8 cellular contexts compared by ENCODE assay signal in genomic region chr2:171160630-171161424, GRCh38. TPM values are rescaled to one million over a fixed set of nuclear protein-coding genes. Genes with fewer than 3 reads are reported as not detected.
A peak's percentile ranks its signal among the peaks of the same experiment; 100 is the strongest.
DNase-seq lines count a peak whose midpoint lies in the region; ATAC-seq and TF ChIP-seq lines count a peak whose summit lies in the region.

Gene TLK1 (minus strand): TSS chr2:171160893. CDS start chr2:171160428, 465 bp downstream.

- peak within 1 kb of the TSS; percentile 99 for H3K4me3 Mint-ChIP-seq in neural crest cell

- H3K9me3 ChIP-seq in DND-41 (ENCODE audit: insufficient read depth, low read length, severe bottlenecking) = no peaks in the 10 kb centered on the region
- no peaks in the 10 kb centered on the region for H3K9me3 ChIP-seq in KOPT-K1 (ENCODE audit: insufficient read depth, low read length, poor library complexity, severe bottlenecking)
- no peaks in the 10 kb centered on the region for H3K9me3 ChIP-seq in stomach smooth muscle (ENCODE audit: control insufficient read depth in 2 of 2, low read length in 2 of 2)

- no peaks in the 10 kb centered on the region for H3K9me3 Mint-ChIP-seq in neural crest cell

- H3K4me1 ChIP-seq in DND-41 (ENCODE audit: insufficient read depth, low read length) (peaks cover 42% of the 10 kb centered on the region), stomach smooth muscle (ENCODE audit: control insufficient read depth, insufficient read depth, low read length) (peaks cover 13% of the 10 kb centered on the region)

- H3K27ac ChIP-seq in DND-41 (ENCODE audit: low read length) = peak within 1 kb of the TSS; percentile 91
- peak within 1 kb of the TSS; percentile 96 for H3K27ac ChIP-seq in KOPT-K1 (ENCODE audit: low read depth, low read length, poor library complexity, severe bottlenecking)
- peak within 1 kb of the TSS; percentile 92 for H3K27ac ChIP-seq in stomach smooth muscle (ENCODE audit: low read length)

- H3K9ac ChIP-seq in DND-41 (ENCODE audit: low read depth, low read length) (peak within 1 kb of the TSS; percentile 85), stomach smooth muscle (ENCODE audit: low read length in 2 of 2) (peak within 1 kb of the TSS; percentile 88 to 92)

- no peaks in the 10 kb centered on the region for H3K27me3 Mint-ChIP-seq in neural crest cell (ENCODE audit: low read depth)

- H3K27me3 ChIP-seq in DND-41 (ENCODE audit: insufficient read depth, low read length, poor library complexity) = no peaks in the 10 kb centered on the region
- no peaks in the 10 kb centered on the region for H3K27me3 ChIP-seq in stomach smooth muscle (ENCODE audit: control insufficient read depth in 1 of 2, insufficient read depth in 2 of 2, low read length in 2 of 2)

- H3K4me3 ChIP-seq in DND-41 (ENCODE audit: low read depth in 1 of 2, low read length in 2 of 2) (peak within 1 kb of the TSS; percentile 89 to 93), fibroblast of villous mesenchyme (ENCODE audit: low read depth, low read length) (peak within 1 kb of the TSS; percentile 92), stomach smooth muscle (ENCODE audit: low read length in 2 of 2) (peak within 1 kb of the TSS; percentile 91 to 96)

- H4K20me1 ChIP-seq in DND-41 (ENCODE audit: insufficient read depth, low read length) = peaks cover 37% of the 10 kb centered on the region

- peaks cover 39% of the 10 kb centered on the region for H3K4me1 Mint-ChIP-seq in neural crest cell

- H3K36me3 ChIP-seq in DND-41 (ENCODE audit: insufficient read depth, low read length) (no peaks in the 10 kb centered on the region; the same call in 1 of the 2 replicates), KOPT-K1 (ENCODE audit: insufficient read depth, low read length) (no peaks in the 10 kb centered on the region), stomach smooth muscle (ENCODE audit: control insufficient read depth in 2 of 2, insufficient read depth in 2 of 2, low read length in 2 of 2) (no peaks in the 10 kb centered on the region)

- ATAC-seq in DND-41 (ENCODE audit: insufficient read depth, low read depth) (peak; percentile 71), GM21737 (IDR thresholded peaks at IDR 0.05; ENCODE audit: unreplicated experiment) (peak; percentile 59)

- DNase-seq in DND-41 (peak; percentile 82), SHP77 treated with DMSO at 0.1 percent for 48 hours (lab: John Stamatoyannopoulos, UW) (peak; percentile 9), fibroblast of villous mesenchyme (ENCODE audit: low read depth) (peak; percentile 76), neural crest cell (ENCODE audit: low read depth, low spot score) (peak; percentile 55)
- peak; percentile 91 for DNase-seq in activated effector memory CD4-positive, alpha-beta T cell treated with anti-CD3 and anti-CD28 coated beads, Interleukin-2, amount 50 U/mL, for 16 hours

- H3K36me3 Mint-ChIP-seq in neural crest cell (ENCODE audit: low read depth) = no peaks in the 10 kb centered on the region

- H3K27ac Mint-ChIP-seq in neural crest cell (ENCODE audit: unreplicated experiment) = peak within 1 kb of the TSS; percentile 97

- peaks cover 47% of the 10 kb centered on the region for H3K79me2 ChIP-seq in DND-41 (ENCODE audit: insufficient read depth, low read length)

- peak within 1 kb of the TSS; percentile 86 for H2AFZ ChIP-seq in DND-41 (ENCODE audit: low read depth, low read length)

- peak; percentile 24 for TF ChIP-seq CTCF in DND-41 (IDR thresholded peaks at IDR 0.05; ENCODE audit: borderline replicate concordance, extremely low read depth, low read length, poor library complexity, severe bottlenecking)
- TF ChIP-seq CTCF in fibroblast of villous mesenchyme (IDR thresholded peaks at IDR 0.05; ENCODE audit: insufficient read depth, low read depth, low read length) = no peak
- TF ChIP-seq CTCF in neural crest cell (conservative IDR thresholded peaks at IDR 0.05) = no peak

- H3K4me2 ChIP-seq in DND-41 (ENCODE audit: insufficient read depth, low read length) = peak within 1 kb of the TSS; percentile 89

RNA-seq across cellular contexts. Expression of gene TLK1, which starts in this region (rescaled TPM):
- 13.2 and 17.3 TPM in 2 replicates for total RNA-seq in fibroblast of villous mesenchyme
- 65.5 and 70.6 TPM in 2 replicates for total RNA-seq in neural crest cell

Comparison
In these comparisons a context has a peak if more than half of its experiments do, and no peak if none do; other contexts are left out.
1. Peak in every context shown above with its lines: DNase-seq, ATAC-seq, H3K4me3 ChIP-seq and H3K27ac ChIP-seq.
2. DNase-seq: peak in every context shown above with its lines; median percentile 91 in activated effector memory CD4-positive, alpha-beta T cell treated with anti-CD3 and anti-CD28 coated beads, Interleukin-2, amount 50 U/mL, for 16 hours; 82 in DND-41; 76 in fibroblast of villous mesenchyme; 55 in neural crest cell; 9 in SHP77 treated with DMSO at 0.1 percent for 48 hours.